ENCODE assay signal across 9 cellular contexts in genomic region chr19:1846517-1847205, GRCh38. TPM values are rescaled to one million over a fixed set of nuclear protein-coding genes. Genes with fewer than 3 reads are reported as not detected.
DNase-seq lines count a peak whose midpoint lies in the region; ATAC-seq, FAIRE-seq and TF ChIP-seq lines count a peak whose summit lies in the region.
"Had no signal": no experiment of that assay in that cellular context is flagged by ENCODE, and none has a peak within 500 bp of the region (broad histone marks: within the 10 kb centered on the region; RNA-seq: fewer than 3 reads in every experiment).

No MANE protein-coding gene starts in this region.

- H2AFZ ChIP-seq in SK-N-SH (ENCODE audit: low read depth): no peak overlapping the region; the same call in 1 of the 2 replicates
- no peak overlapping the region for H2AFZ ChIP-seq in smooth muscle cell (ENCODE audit: low read depth)

- H3K36me3 Mint-ChIP-seq in activated B cell treated with CpG ODN at 0.5 μM for 24 hours (ENCODE audit: low read depth): peaks cover 21% of the 10 kb centered on the region

- H3K27ac Mint-ChIP-seq in activated B cell treated with CpG ODN at 0.5 μM for 24 hours: peak overlapping the region; percentile 80

- H3K4me2 ChIP-seq in SK-N-SH: peak overlapping the region; percentile 100
- peak overlapping the region; percentile 100 for H3K4me2 ChIP-seq in smooth muscle cell

- peaks cover 6 to 7% of the 10 kb centered on the region in 2 experiments for H3K36me3 ChIP-seq in SK-N-SH (replicated peaks in 1 of 2; ENCODE audit: control insufficient read depth in 1 of 2, insufficient read depth in 2 of 2, low read length in 1 of 2)
- no peaks in the 10 kb centered on the region for H3K36me3 ChIP-seq in smooth muscle cell (ENCODE audit: low read depth)

- ATAC-seq in SK-N-SH treated with all-trans-retinoic acid at 6 μM for 48 hours: no peak
- no peak for ATAC-seq in activated B cell treated with CpG ODN at 0.5 μM for 24 hours (ENCODE audit: low read depth)

- H3K79me2 ChIP-seq in SK-N-SH (ENCODE audit: insufficient read depth) (peaks cover 81% of the 10 kb centered on the region), smooth muscle cell (ENCODE audit: low read depth) (peaks cover 63% of the 10 kb centered on the region)

- no peak for DNase-seq in SK-N-SH
- no peak for DNase-seq in activated B cell treated with CpG ODN at 0.5 μM for 24 hours
- DNase-seq in head of caudate nucleus: peak in 30 of 42 donors; percentile 42 to 87 (median 72)
- DNase-seq in smooth muscle cell (lab: John Stamatoyannopoulos, UW; ENCODE audit: unreplicated experiment): no peak
- DNase-seq in GM12891 (ENCODE audit: insufficient read length, low spot score): no peak
- no peak for DNase-seq in H4 (ENCODE audit: low spot score)
- DNase-seq in medulla oblongata (ENCODE audit: extremely low spot score): no peak
- DNase-seq: 8988T had no signal

- no peak for TF ChIP-seq RAD21 in SK-N-SH (IDR thresholded peaks at IDR 0.05; ENCODE audit: low read length)

- TF ChIP-seq POLR2A in GM12891 (IDR thresholded peaks at IDR 0.05; ENCODE audit: low read depth, low read length): no peak

- H3K4me1 ChIP-seq in SK-N-SH (ENCODE audit: control insufficient read depth in 1 of 2, insufficient read depth in 2 of 2, low read depth in 1 of 2, low read length in 1 of 2) (peaks cover 7 to 18% of the 10 kb centered on the region in 2 experiments; a peak in 1 of 4 replicates), smooth muscle cell (ENCODE audit: low read depth) (peaks cover 11% of the 10 kb centered on the region)

- H3K9ac ChIP-seq in SK-N-SH (peak overlapping the region; percentile 99; the same call in 1 of the 2 replicates), smooth muscle cell (ENCODE audit: low read depth) (peak overlapping the region; percentile 100)

- TF ChIP-seq CTCF in SK-N-SH (IDR thresholded peaks at IDR 0.05): no peak
- TF ChIP-seq CTCF in activated B cell treated with CpG ODN at 0.5 μM for 24 hours (IDR thresholded peaks at IDR 0.05): no peak
- TF ChIP-seq CTCF in smooth muscle cell (IDR thresholded peaks at IDR 0.05; ENCODE audit: borderline replicate concordance, insufficient read depth, poor library complexity, severe bottlenecking): no peak

- FAIRE-seq in GM12891 (lab: Jason Lieb, UNC): no peak

- intact Hi-C loops in activated B cell treated with CpG ODN at 0.5 μM for 24 hours (cut with micrococcal nuclease): no loop called here
- intact Hi-C loops in head of caudate nucleus (cut with DNase I): no loop called here

- CTCF ChIA-PET in SK-N-SH (lab: Yijun Ruan, JAX): interaction anchor here (1.0 to 15.0 kb wide), 5 partner anchors 9 to 300 kb away, joined by 3 to 188 read pairs (median 4); no protein-coding TSS in a partner anchor
- CTCF ChIA-PET in activated B cell treated with CpG ODN at 0.5 μM for 24 hours (lab: Charles Lee): no interaction called here

- H3F3A ChIP-seq in SK-N-SH (replicated peaks; ENCODE audit: insufficient read depth): peaks cover 19% of the 10 kb centered on the region
- peaks cover 12% of the 10 kb centered on the region for H3F3A ChIP-seq in smooth muscle cell (ENCODE audit: low read depth)

- no peaks in the 10 kb centered on the region for H3K9me2 ChIP-seq in SK-N-SH

- H3K9me3 Mint-ChIP-seq in activated B cell treated with CpG ODN at 0.5 μM for 24 hours: no peaks in the 10 kb centered on the region

- H3K9me3 ChIP-seq in SK-N-SH: no peaks in the 10 kb centered on the region
- H3K9me3 ChIP-seq in smooth muscle cell (replicated peaks; ENCODE audit: low read depth): no peaks in the 10 kb centered on the region

- POLR2A ChIA-PET in SK-N-SH (lab: Yijun Ruan, JAX) (no interaction called here), activated B cell treated with CpG ODN at 0.5 μM for 24 hours (lab: Charles Lee) (interaction anchor here (0.6 kb wide), 1 partner anchor 344 kb away, joined by 3 read pairs; no protein-coding TSS in a partner anchor)

- H4K20me1 ChIP-seq in SK-N-SH (ENCODE audit: insufficient read depth) (peaks cover 87% of the 10 kb centered on the region), smooth muscle cell (ENCODE audit: low read depth) (peaks cover 64% of the 10 kb centered on the region)

- no peaks in the 10 kb centered on the region for H3K27me3 Mint-ChIP-seq in activated B cell treated with CpG ODN at 0.5 μM for 24 hours

- H3K27ac ChIP-seq in SK-N-SH (ENCODE audit: low read depth in 2 of 2, low read length in 1 of 2) (no peak overlapping the region), smooth muscle cell (ENCODE audit: low read depth) (peak overlapping the region; percentile 100)

- H3K4me3 Mint-ChIP-seq in activated B cell treated with CpG ODN at 0.5 μM for 24 hours: peak overlapping the region; percentile 88

- H3K4me3 ChIP-seq in SK-N-SH (ENCODE audit: low read depth in 2 of 2, low read length in 1 of 2): peak overlapping the region; percentile 84 to 94
- peak overlapping the region; percentile 93 for H3K4me3 ChIP-seq in smooth muscle cell

- peaks cover 70% of the 10 kb centered on the region for H3K4me1 Mint-ChIP-seq in activated B cell treated with CpG ODN at 0.5 μM for 24 hours

- H3K27me3 ChIP-seq in SK-N-SH (ENCODE audit: insufficient read depth) (no peaks in the 10 kb centered on the region), smooth muscle cell (ENCODE audit: low read depth) (no peaks in the 10 kb centered on the region)

- WGBS in SK-N-SH (ENCODE audit: low lambda C conversion rate): 83% methylated on average over 22 of the region's 29 CpGs
- 92% methylated on average over 29 of the region's 29 CpGs for WGBS in smooth muscle cell (ENCODE audit: low lambda C conversion rate)

- no peak for TF ChIP-seq EP300 in SK-N-SH (IDR thresholded peaks at IDR 0.05; ENCODE audit: borderline replicate concordance in 1 of 2, low read depth in 1 of 2, low read length in 1 of 2)

TF ChIP-seq in SK-N-SH, 30 proteins besides CTCF, POLR2A, EP300 and RAD21 (continues in another document):
- TF ChIP-seq FOXM1 (IDR thresholded peaks at IDR 0.05; ENCODE audit: low read depth): no peak

TF ChIP-seq in GM12891, 5 proteins besides CTCF, POLR2A, EP300 and RAD21:
- TF ChIP-seq PAX5 (IDR thresholded peaks at IDR 0.05; ENCODE audit: insufficient read depth, low read length, severe bottlenecking): no peak
- no peak for TF ChIP-seq POLR2AphosphoS5 (IDR thresholded peaks at IDR 0.05; ENCODE audit: low read depth, low read length)
- no peak for TF ChIP-seq SPI1 (IDR thresholded peaks at IDR 0.05; ENCODE audit: low read depth, low read length)
- TF ChIP-seq POU2F2 (IDR thresholded peaks at IDR 0.05; ENCODE audit: low read depth, low read length): no peak
- TF ChIP-seq TAF1 (IDR thresholded peaks at IDR 0.05; ENCODE audit: low read depth, low read length): no peak

RNA-seq across cellular contexts. Expression of gene REXO1, which starts 1.6 kb away (rescaled TPM):
- 9.0 and 18.8 TPM in 2 replicates for polyA plus RNA-seq in SK-N-SH (2012; rRNA removed)
- polyA plus RNA-seq in SK-N-SH (2012; cell fraction: cytosol; rRNA removed): 7.1 and 12.6 TPM in 2 replicates
- 87.2 and 224 TPM in 2 replicates for polyA plus RNA-seq in SK-N-SH (2012; cell fraction: nucleus; rRNA removed)
- 56.3 and 69.6 TPM in 2 replicates for total RNA-seq in activated B cell treated with CpG ODN at 0.5 μM for 24 hours
- 5.0 and 10.6 TPM in 2 replicates for total RNA-seq in smooth muscle cell
- polyA plus RNA-seq in smooth muscle cell: 11.6 and 17.9 TPM in 2 replicates
- 19.7 TPM for polyA plus RNA-seq in GM12891 (2012; ENCODE audit: low read depth, missing spikeins)
- 2.3 and 4.2 TPM in 2 replicates for total RNA-seq in H4 (2014; rRNA removed; shearing (Covaris generic))

RNA-seq across cellular contexts. Expression of gene KLF16, which starts 16.7 kb away (rescaled TPM):
- polyA plus RNA-seq in SK-N-SH (2012; rRNA removed) (11.3 and 16.1 TPM in 2 replicates), smooth muscle cell (15.4 and 16.7 TPM in 2 replicates)
- polyA plus RNA-seq in SK-N-SH (2012; cell fraction: cytosol; rRNA removed): 11.6 and 17.8 TPM in 2 replicates
- 28.7 and 43.5 TPM in 2 replicates for polyA plus RNA-seq in SK-N-SH (2012; cell fraction: nucleus; rRNA removed)
- total RNA-seq in activated B cell treated with CpG ODN at 0.5 μM for 24 hours (21.5 and 25.2 TPM in 2 replicates), smooth muscle cell (4.3 and 5.8 TPM in 2 replicates)
- 9.1 TPM for polyA plus RNA-seq in GM12891 (2012; ENCODE audit: low read depth, missing spikeins)
- total RNA-seq in H4 (2014; rRNA removed; shearing (Covaris generic)): 1.8 and 4.6 TPM in 2 replicates

RNA-seq across cellular contexts. Expression of gene ATP8B3, which starts 34.6 kb away (rescaled TPM):
- polyA plus RNA-seq in SK-N-SH (2012; rRNA removed): 6.2 and 8.0 TPM in 2 replicates
- 3.1 and 4.9 TPM in 2 replicates for polyA plus RNA-seq in SK-N-SH (2012; cell fraction: cytosol; rRNA removed)
- polyA plus RNA-seq in SK-N-SH (2012; cell fraction: nucleus; rRNA removed): 20.8 and 25.6 TPM in 2 replicates
- total RNA-seq in activated B cell treated with CpG ODN at 0.5 μM for 24 hours: 2.3 and 3.9 TPM in 2 replicates
- 2.0 and 2.8 TPM in 2 replicates for total RNA-seq in smooth muscle cell
- polyA plus RNA-seq in smooth muscle cell: 3.8 and 3.9 TPM in 2 replicates
- 0.86 TPM for polyA plus RNA-seq in GM12891 (2012; ENCODE audit: low read depth, missing spikeins)
- 3.6 and 7.8 TPM in 2 replicates for total RNA-seq in H4 (2014; rRNA removed; shearing (Covaris generic))

RNA-seq across cellular contexts. Expression of gene ABHD17A, which starts 38.6 kb away (rescaled TPM):
- 61.1 and 69.1 TPM in 2 replicates for polyA plus RNA-seq in SK-N-SH (2012; rRNA removed)
- polyA plus RNA-seq in SK-N-SH (2012; cell fraction: cytosol; rRNA removed): 25.5 and 46.5 TPM in 2 replicates
- 86.6 and 88.2 TPM in 2 replicates for polyA plus RNA-seq in SK-N-SH (2012; cell fraction: nucleus; rRNA removed)
- 57.4 and 64.3 TPM in 2 replicates for total RNA-seq in activated B cell treated with CpG ODN at 0.5 μM for 24 hours
- total RNA-seq in smooth muscle cell: 42.9 and 49.2 TPM in 2 replicates
- 98.3 and 106 TPM in 2 replicates for polyA plus RNA-seq in smooth muscle cell
- 35.6 TPM for polyA plus RNA-seq in GM12891 (2012; ENCODE audit: low read depth, missing spikeins)
- 20.2 and 40.6 TPM in 2 replicates for total RNA-seq in H4 (2014; rRNA removed; shearing (Covaris generic))

RNA-seq across cellular contexts. Expression of gene ADAT3, which starts 58.5 kb away (rescaled TPM):
- 1.7 and 2.8 TPM in 2 replicates for polyA plus RNA-seq in SK-N-SH (2012; rRNA removed)
- 1.3 and 2.1 TPM in 2 replicates for polyA plus RNA-seq in SK-N-SH (2012; cell fraction: cytosol; rRNA removed)
- polyA plus RNA-seq in SK-N-SH (2012; cell fraction: nucleus; rRNA removed): 7.3 and 12.1 TPM in 2 replicates
- total RNA-seq in activated B cell treated with CpG ODN at 0.5 μM for 24 hours: 8.5 and 14.1 TPM in 2 replicates
- 0.49 and 0.58 TPM in 2 replicates for total RNA-seq in smooth muscle cell
- polyA plus RNA-seq in smooth muscle cell: 2.0 and 4.8 TPM in 2 replicates
- 3.9 TPM for polyA plus RNA-seq in GM12891 (2012; ENCODE audit: low read depth, missing spikeins)
- total RNA-seq in H4 (2014; rRNA removed; shearing (Covaris generic)): 0.93 and 1.0 TPM in 2 replicates

Comparison
In these comparisons a context has a peak if more than half of its experiments do, and no peak if none do; other contexts are left out.
1. DNase-seq: peak in head of caudate nucleus (30 of 42); none in SK-N-SH (single experiment), activated B cell treated with CpG ODN at 0.5 μM for 24 hours (single experiment), smooth muscle cell (single experiment), GM12891 (single experiment), H4 (single experiment) and medulla oblongata (single experiment).